ENCODE assay signal across 8 cellular contexts in the genomic region with DNA sequence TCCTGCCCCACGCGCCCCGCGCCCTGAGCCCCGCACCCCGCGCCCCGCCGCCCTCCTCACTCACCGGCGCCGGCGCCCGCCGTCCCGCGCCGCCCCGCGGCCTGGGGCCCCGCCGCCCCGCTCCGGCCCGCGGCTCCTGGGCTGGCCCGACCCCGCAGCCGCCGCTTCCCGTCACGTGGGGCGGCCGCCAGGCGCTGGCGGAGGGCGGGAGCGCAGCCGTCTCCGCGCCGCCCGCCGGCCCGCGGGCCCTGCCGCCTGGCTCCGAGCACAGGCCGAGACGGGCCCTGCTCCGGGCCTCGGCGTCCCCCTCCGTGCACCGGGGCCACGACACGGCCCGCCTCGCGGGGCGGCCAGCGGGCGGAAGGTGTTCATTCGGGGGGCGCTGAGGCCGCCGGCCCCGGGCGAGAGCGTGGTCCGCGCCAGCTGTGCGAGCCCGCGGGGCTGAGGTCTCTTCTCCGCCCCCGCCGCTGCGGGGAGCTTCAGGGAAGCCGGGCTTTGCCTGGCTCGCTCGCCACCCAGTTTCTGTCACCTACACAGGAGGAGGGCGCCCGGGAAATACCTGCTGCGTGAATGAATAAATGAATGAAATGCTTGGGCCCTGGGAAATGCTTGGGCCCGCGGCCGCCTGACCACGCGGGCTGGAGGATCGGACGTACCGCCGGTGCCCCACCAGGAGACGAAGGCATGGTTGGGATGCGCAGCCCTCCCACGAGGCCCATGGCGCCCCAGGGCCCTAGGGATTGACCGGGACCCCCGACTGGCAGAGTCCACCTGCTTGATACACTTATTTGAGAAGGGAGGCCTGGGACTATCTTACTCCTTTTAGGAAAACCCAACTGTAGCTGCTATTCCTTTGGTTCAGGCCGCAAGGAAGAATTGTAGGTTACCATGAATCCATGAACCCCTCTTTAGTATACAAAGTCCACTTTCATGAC. TPM values are rescaled to one million over a fixed set of nuclear protein-coding genes. Genes with fewer than 3 reads are reported as not detected.
A peak's percentile ranks its signal among the peaks of the same experiment; 100 is the strongest.
DNase-seq lines count a peak whose midpoint lies in the region; ATAC-seq and TF ChIP-seq lines count a peak whose summit lies in the region.

A gene with protein sequence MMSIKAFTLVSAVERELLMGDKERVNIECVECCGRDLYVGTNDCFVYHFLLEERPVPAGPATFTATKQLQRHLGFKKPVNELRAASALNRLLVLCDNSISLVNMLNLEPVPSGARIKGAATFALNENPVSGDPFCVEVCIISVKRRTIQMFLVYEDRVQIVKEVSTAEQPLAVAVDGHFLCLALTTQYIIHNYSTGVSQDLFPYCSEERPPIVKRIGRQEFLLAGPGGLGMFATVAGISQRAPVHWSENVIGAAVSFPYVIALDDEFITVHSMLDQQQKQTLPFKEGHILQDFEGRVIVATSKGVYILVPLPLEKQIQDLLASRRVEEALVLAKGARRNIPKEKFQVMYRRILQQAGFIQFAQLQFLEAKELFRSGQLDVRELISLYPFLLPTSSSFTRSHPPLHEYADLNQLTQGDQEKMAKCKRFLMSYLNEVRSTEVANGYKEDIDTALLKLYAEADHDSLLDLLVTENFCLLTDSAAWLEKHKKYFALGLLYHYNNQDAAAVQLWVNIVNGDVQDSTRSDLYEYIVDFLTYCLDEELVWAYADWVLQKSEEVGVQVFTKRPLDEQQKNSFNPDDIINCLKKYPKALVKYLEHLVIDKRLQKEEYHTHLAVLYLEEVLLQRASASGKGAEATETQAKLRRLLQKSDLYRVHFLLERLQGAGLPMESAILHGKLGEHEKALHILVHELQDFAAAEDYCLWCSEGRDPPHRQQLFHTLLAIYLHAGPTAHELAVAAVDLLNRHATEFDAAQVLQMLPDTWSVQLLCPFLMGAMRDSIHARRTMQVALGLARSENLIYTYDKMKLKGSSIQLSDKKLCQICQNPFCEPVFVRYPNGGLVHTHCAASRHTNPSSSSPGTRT (minus strand): TSS at position 175 of the 935 bp plus-strand sequence. CDS start 21,434 bp downstream, outside the sequence.

- H3K36me3 ChIP-seq in mesendoderm (ENCODE audit: control insufficient read depth, insufficient read depth, low read length): no peaks in the 10 kb centered on the region

- peak within 1 kb of the TSS; percentile 97 for H4K8ac ChIP-seq in mesendoderm (ENCODE audit: low read depth, low read length)

- H3K27ac Mint-ChIP-seq in activated CD8-positive, alpha-beta T cell treated with anti-CD3 and anti-CD28 coated beads for 36 hours: peak within 1 kb of the TSS; percentile 97

- H3K4me2 ChIP-seq in mesendoderm (ENCODE audit: low read length): peak within 1 kb of the TSS; percentile 95

- H2BK15ac ChIP-seq in mesendoderm (replicated peaks; ENCODE audit: low read depth): peak within 1 kb of the TSS; percentile 61

- no peak within 1 kb of the TSS for H2AK5ac ChIP-seq in mesendoderm (ENCODE audit: low read length)

- H3K4me3 Mint-ChIP-seq in activated CD8-positive, alpha-beta T cell treated with anti-CD3 and anti-CD28 coated beads for 36 hours: peak within 1 kb of the TSS; percentile 88

- ATAC-seq in GM18505 (IDR thresholded peaks at IDR 0.05; ENCODE audit: unreplicated experiment): peak; percentile 80
- peak; percentile 54 for ATAC-seq in HG02938 (IDR thresholded peaks at IDR 0.05; ENCODE audit: unreplicated experiment)
- ATAC-seq in activated CD8-positive, alpha-beta T cell treated with anti-CD3 and anti-CD28 coated beads for 36 hours: peak; percentile 82

- no peaks in the 10 kb centered on the region for H3K27me3 Mint-ChIP-seq in activated CD8-positive, alpha-beta T cell treated with anti-CD3 and anti-CD28 coated beads for 36 hours

- H3K4me1 Mint-ChIP-seq in activated CD8-positive, alpha-beta T cell treated with anti-CD3 and anti-CD28 coated beads for 36 hours (ENCODE audit: low read depth): peaks cover 39% of the 10 kb centered on the region

- H3K4me3 ChIP-seq in mesendoderm (ENCODE audit: low read length): peak within 1 kb of the TSS; percentile 62

- CTCF ChIA-PET in activated CD8-positive, alpha-beta T cell treated with anti-CD3 and anti-CD28 coated beads for 36 hours (lab: Charles Lee): interaction anchor here (0.8 to 1.9 kb wide), 3 partner anchors 16 to 35 kb away, joined by 3 to 4 read pairs (median 3); no protein-coding TSS in a partner anchor

- H4K5ac ChIP-seq in mesendoderm (ENCODE audit: low read length): peak within 1 kb of the TSS; percentile 60

- no peaks in the 10 kb centered on the region for H3K9me3 Mint-ChIP-seq in activated CD8-positive, alpha-beta T cell treated with anti-CD3 and anti-CD28 coated beads for 36 hours

- peaks cover 10% of the 10 kb centered on the region for H3K79me1 ChIP-seq in mesendoderm (ENCODE audit: low read length)

- H3K4me1 ChIP-seq in mesendoderm (ENCODE audit: control insufficient read depth, low read depth, low read length): peaks cover 4% of the 10 kb centered on the region

- H3K56ac ChIP-seq in mesendoderm (ENCODE audit: low read length): peak within 1 kb of the TSS; percentile 93

- peak within 1 kb of the TSS; percentile 97 for H3K18ac ChIP-seq in mesendoderm (ENCODE audit: low read length)

- no CpG with 5 or more reads among the region's 101 CpGs for WGBS in mesendoderm (ENCODE audit: extremely low coverage, insufficient coverage, low lambda C conversion rate)

- peaks cover 11% of the 10 kb centered on the region for H3K79me2 ChIP-seq in mesendoderm (ENCODE audit: control insufficient read depth, insufficient read depth, low read length)

- intact Hi-C loops in activated CD8-positive, alpha-beta T cell treated with anti-CD3 and anti-CD28 coated beads for 36 hours (cut with micrococcal nuclease): no loop called here

- H3K23ac ChIP-seq in mesendoderm (ENCODE audit: low read length): peak within 1 kb of the TSS; percentile 76

- DNase-seq in 8988T (peak; percentile 45), NCI-H226 (peak; percentile 52), mesendoderm (peak; percentile 65)
- peak; percentile 56 for DNase-seq in activated CD8-positive, alpha-beta T cell treated with anti-CD3 and anti-CD28 coated beads for 36 hours
- DNase-seq in effector CD8-positive, alpha-beta T cell (lab: John Stamatoyannopoulos, UW): peak; percentile 20
- DNase-seq in stimulated activated CD8-positive, alpha-beta memory T cell treated with anti-CD3 and anti-CD28 coated beads, Interleukin-12 subunit alpha, Interleukin-12 subunit beta, amount 100 ng/mL, for 4 hours (ENCODE audit: low read depth): peak; percentile 50

- H3K9ac ChIP-seq in mesendoderm (ENCODE audit: low read length): peak within 1 kb of the TSS; percentile 83

- H3K27me3 ChIP-seq in mesendoderm (ENCODE audit: insufficient read depth, low read length, poor library complexity): no peaks in the 10 kb centered on the region

- peaks cover 17% of the 10 kb centered on the region for H3K36me3 Mint-ChIP-seq in activated CD8-positive, alpha-beta T cell treated with anti-CD3 and anti-CD28 coated beads for 36 hours (ENCODE audit: low read depth)

- POLR2A ChIA-PET in activated CD8-positive, alpha-beta T cell treated with anti-CD3 and anti-CD28 coated beads for 36 hours (lab: Charles Lee): interaction anchor here (0.5 to 2.4 kb wide), 6 partner anchors 8 to 417 kb away, joined by 3 to 14 read pairs (median 4); a partner anchor contains a TSS

- no peak within 1 kb of the TSS for H3K27ac ChIP-seq in mesendoderm (ENCODE audit: low read depth, low read length)

- no peak for TF ChIP-seq CTCF in activated CD8-positive, alpha-beta T cell treated with anti-CD3 and anti-CD28 coated beads for 36 hours (IDR thresholded peaks at IDR 0.05)

- H2BK5ac ChIP-seq in mesendoderm (ENCODE audit: low read length): no peak within 1 kb of the TSS

- peak within 1 kb of the TSS; percentile 93 for H3K4ac ChIP-seq in mesendoderm (ENCODE audit: low read depth, low read length)

- H2BK120ac ChIP-seq in mesendoderm (ENCODE audit: low read depth, low read length): peak within 1 kb of the TSS; percentile 51

- TF ChIP-seq POLR2A in GM18505 (IDR thresholded peaks at IDR 0.05; ENCODE audit: borderline replicate concordance, extremely low read depth, insufficient read depth, insufficient read length): peak; percentile 78

RNA-seq across cellular contexts. Expression of the gene that starts here (rescaled TPM):
- 10 to 100 TPM; 17.9 to 20.2 TPM for total RNA-seq in activated CD8-positive, alpha-beta T cell treated with anti-CD3 and anti-CD28 coated beads for 36 hours
- polyA plus RNA-seq in mesendoderm (2013, experiment 1 of 2): 11.9 TPM
- polyA plus RNA-seq in mesendoderm (2013, experiment 2 of 2): 12.3 TPM
